In genomic region chr3:67200618-67201017, GRCh38 we compare ENCODE assay signal across 22 cellular contexts.
DNase-seq lines count a peak whose midpoint lies in the region; ATAC-seq, FAIRE-seq and TF ChIP-seq lines count a peak whose summit lies in the region.
"Had no signal": no experiment of that assay in that cellular context is flagged by ENCODE, and none has a peak within 500 bp of the region (broad histone marks: within the 10 kb centered on the region; RNA-seq: fewer than 3 reads in every experiment).

No MANE protein-coding gene starts in this region.

- H3K4me2 ChIP-seq in A549 (no peak overlapping the region), K562 (ENCODE audit: insufficient read depth, low read length) (no peak overlapping the region)
- H3K4me2 ChIP-seq: BLaER1 treated with 17β-estradiol and CSF1 and Interleukin-3, amounts not matched to agents 10 nM and 100 nM had no signal

- H3K36me3 Mint-ChIP-seq in glutamatergic neuron (ENCODE audit: unreplicated experiment), result no peaks in the 10 kb centered on the region
- H3K36me3 Mint-ChIP-seq: CD8-positive, alpha-beta T cell had no signal

- TF ChIP-seq RAD21 in A549 (conservative IDR thresholded peaks at IDR 0.05 in 1 of 2, IDR thresholded peaks at IDR 0.05 in 1 of 2) (no peak), K562 (CRISPR knock-in tag; conservative IDR thresholded peaks at IDR 0.05 in 1 of 2, IDR thresholded peaks at IDR 0.05 in 1 of 2) (no peak)

- H3K4me3 Mint-ChIP-seq in glutamatergic neuron (ENCODE audit: unreplicated experiment), result no peak overlapping the region
- H3K4me3 Mint-ChIP-seq: B cell; CD4-positive, alpha-beta T cell; CD8-positive, alpha-beta T cell had no signal

- peaks cover 14% of the 10 kb centered on the region for H3K4me1 Mint-ChIP-seq in glutamatergic neuron (ENCODE audit: low read depth, unreplicated experiment)

- no peak overlapping the region for H3K4me3 ChIP-seq in A549
- H3K4me3 ChIP-seq in K562, result no peak overlapping the region
- no peak overlapping the region for H3K4me3 ChIP-seq in foreskin fibroblast (ENCODE audit: low read depth in 1 of 2, low read length in 2 of 2)
- H3K4me3 ChIP-seq: BLaER1 treated with 17β-estradiol and CSF1 and Interleukin-3, amounts not matched to agents 10 nM and 100 nM; GM12878 had no signal

- in situ Hi-C loops in K562 (cut with MboI), result no loop called here

- no peak overlapping the region for H3K9ac ChIP-seq in K562 (ENCODE audit: insufficient read depth in 1 of 2, low read depth in 2 of 2, low read length in 2 of 2)
- H3K9ac ChIP-seq: BLaER1 treated with 17β-estradiol and CSF1 and Interleukin-3, amounts not matched to agents 10 nM and 100 nM had no signal

- no peak for TF ChIP-seq POLR2A in A549 (IDR thresholded peaks at IDR 0.05; ENCODE audit: low read length)
- no peak for TF ChIP-seq POLR2A in K562 (conservative IDR thresholded peaks at IDR 0.05)

- TF ChIP-seq EP300 in A549 (IDR thresholded peaks at IDR 0.05) (no peak), K562 (IDR thresholded peaks at IDR 0.05; ENCODE audit: low read length) (no peak)

- H2AFZ ChIP-seq in K562 (ENCODE audit: low read depth, low read length), result no peak overlapping the region

- DNase-seq in A549 (ENCODE audit: low read depth in 1 of 2, low spot score in 1 of 2), result no peak
- DNase-seq in K562 (ENCODE audit: extremely low read depth in 1 of 4, low spot score in 3 of 4), result no peak
- no peak for DNase-seq in foreskin fibroblast
- DNase-seq in glutamatergic neuron, result no peak
- DNase-seq: 8988T; AML-193; Caco-2; Calu3; CD4-positive, alpha-beta T cell; CD8-positive, alpha-beta T cell; DMS79 treated with DMSO at 0.1 percent for 48 hours; GDM1 had no signal

- no peaks in the 10 kb centered on the region for H3K27me3 Mint-ChIP-seq in glutamatergic neuron (ENCODE audit: unreplicated experiment)
- H3K27me3 Mint-ChIP-seq: B cell; CD4-positive, alpha-beta T cell had no signal

- H3K27ac ChIP-seq in A549 (no peak overlapping the region), K562 (ENCODE audit: extremely low read depth, low read depth, low read length) (no peak overlapping the region)
- H3K27ac ChIP-seq: BLaER1 treated with 17β-estradiol and CSF1 and Interleukin-3, amounts not matched to agents 10 nM and 100 nM; C4-2B had no signal

- no peaks in the 10 kb centered on the region for H3K79me2 ChIP-seq in K562 (ENCODE audit: control insufficient read depth, insufficient read depth, low read length)

- no peaks in the 10 kb centered on the region for H3K36me3 ChIP-seq in K562 (ENCODE audit: control insufficient read depth, insufficient read depth, low read length)
- H3K36me3 ChIP-seq: BLaER1 treated with 17β-estradiol and CSF1 and Interleukin-3, amounts not matched to agents 10 nM and 100 nM had no signal

- no peaks in the 10 kb centered on the region for H3K9me3 Mint-ChIP-seq in glutamatergic neuron (ENCODE audit: unreplicated experiment)
- H3K9me3 Mint-ChIP-seq: CD4-positive, alpha-beta T cell; CD8-positive, alpha-beta T cell had no signal

- BruUV-seq in K562 (replicated peaks; lab: Mats Ljungman, UMichigan), result no TSS peak

- no peaks in the 10 kb centered on the region for H3K27me3 ChIP-seq in K562 (ENCODE audit: control insufficient read depth in 2 of 2, insufficient read depth in 2 of 2, low read length in 2 of 2)
- H3K27me3 ChIP-seq: BLaER1 treated with 17β-estradiol and CSF1 and Interleukin-3, amounts not matched to agents 10 nM and 100 nM had no signal

- no peaks in the 10 kb centered on the region for H3K9me1 ChIP-seq in K562 (ENCODE audit: control insufficient read depth, insufficient read depth, low read length)

- H3K9me3 ChIP-seq in A549 (no peaks in the 10 kb centered on the region), K562 (replicated peaks; ENCODE audit: control insufficient read depth, insufficient read depth, low read depth, low read length) (no peaks in the 10 kb centered on the region)
- H3K9me3 ChIP-seq: Caco-2 had no signal

- CTCF ChIA-PET in A549 (lab: Yijun Ruan, JAX), result no interaction called here
- CTCF ChIA-PET in K562 (lab: Yijun Ruan, JAX; ENCODE audit: low intra/inter-chr PET ratio), result no interaction called here

- POLR2A ChIA-PET in A549 (lab: Yijun Ruan, JAX) (no interaction called here), K562 (lab: Yijun Ruan, JAX) (no interaction called here)

- TF ChIP-seq CTCF in A549 (IDR thresholded peaks at IDR 0.05) (no peak), K562 (IDR thresholded peaks at IDR 0.05 in 2 of 3, conservative IDR thresholded peaks at IDR 0.05 in 1 of 3; ENCODE audit: insufficient read depth in 2 of 3, low read depth in 1 of 3, low read length in 3 of 3) (no peak), foreskin fibroblast (IDR thresholded peaks at IDR 0.05; ENCODE audit: low read depth, low read length) (no peak), glutamatergic neuron (IDR thresholded peaks at IDR 0.05; ENCODE audit: partially characterized antibody, unreplicated experiment) (no peak)

- intact Hi-C loops in K562 (cut with micrococcal nuclease), result no loop called here

- H3K4me1 ChIP-seq in A549 (no peaks in the 10 kb centered on the region), K562 (replicated peaks in 1 of 2; ENCODE audit: control insufficient read depth in 2 of 2, insufficient read depth in 2 of 2, low read length in 2 of 2) (no peaks in the 10 kb centered on the region)
- H3K4me1 ChIP-seq: Caco-2 had no signal

- H3K27ac Mint-ChIP-seq in glutamatergic neuron (ENCODE audit: unreplicated experiment), result no peak overlapping the region
- H3K27ac Mint-ChIP-seq: B cell; CD4-positive, alpha-beta T cell; CD8-positive, alpha-beta T cell had no signal

- no peak for ATAC-seq in A549
- no peak for ATAC-seq in K562
- no peak for ATAC-seq in GM21367 (IDR thresholded peaks at IDR 0.05; ENCODE audit: unreplicated experiment)
- ATAC-seq: CD8-positive, alpha-beta T cell; GM12878 had no signal

- FAIRE-seq in A549 (lab: Jason Lieb, UNC) (no peak), G401.6 (lab: Jason Lieb, UNC) (peak; percentile 13), K562 (lab: Jason Lieb, UNC) (no peak)
- FAIRE-seq: A204.1, D721Med, GM12878, GM12892, GM18507 had no signal

- H4K20me1 ChIP-seq in K562 (replicated peaks; ENCODE audit: control insufficient read depth, insufficient read depth, low read length), result no peaks in the 10 kb centered on the region
- H4K20me1 ChIP-seq: BLaER1 treated with 17β-estradiol and CSF1 and Interleukin-3, amounts not matched to agents 10 nM and 100 nM had no signal

TF ChIP-seq in A549, 52 proteins besides CTCF, POLR2A, EP300 and RAD21:
- peak; percentile 79 for TF ChIP-seq MAFK (IDR thresholded peaks at IDR 0.05; ENCODE audit: partially characterized antibody)
- TF ChIP-seq NPAS2 (CRISPR knock-in tag; IDR thresholded peaks at IDR 0.05; ENCODE audit: borderline replicate concordance), result no peak

TF ChIP-seq in K562, 482 proteins besides CTCF, POLR2A, EP300 and RAD21 (continues in another document):
- TF ChIP-seq C11orf30 (IDR thresholded peaks at IDR 0.05; ENCODE audit: low read depth) (peak; percentile 47; the same call in 1 of the 2 replicates), MEF2D (tag; conservative IDR thresholded peaks at IDR 0.05; ENCODE audit: low read depth) (no peak), MAFK (IDR thresholded peaks at IDR 0.05; ENCODE audit: low read length) (peak; percentile 71; the same call in 1 of the 2 replicates), ZEB2 (IDR thresholded peaks at IDR 0.05) (no peak), ARID4B (CRISPR knock-in tag; IDR thresholded peaks at IDR 0.05) (no peak), SMAD3 (CRISPR knock-in tag; conservative IDR thresholded peaks at IDR 0.05) (no peak), ZNF316 (IDR thresholded peaks at IDR 0.05) (peak; percentile 75), MAFF (IDR thresholded peaks at IDR 0.05; ENCODE audit: low read length) (peak; percentile 65; the same call in 1 of the 2 replicates), POLR2G (IDR thresholded peaks at IDR 0.05; ENCODE audit: low read depth, low read length) (no peak), SRSF7 (optimal IDR thresholded peaks at IDR 0.05; ENCODE audit: low read depth, low read length) (no peak)

Comparison
In these comparisons a context has a peak if more than half of its experiments do, and no peak if none do; other contexts are left out.
1. Of the 35 proteins assayed by ChIP-seq in both K562 and A549: peak only in K562: none; only in A549: none; in both: MAFK; in neither: 34.